19 cellular contexts compared by ENCODE assay signal in genomic region chr2:48560546-48561209, GRCh38. TPM values are rescaled to one million over a fixed set of nuclear protein-coding genes. Genes with fewer than 3 reads are reported as not detected.
DNase-seq lines count a peak whose midpoint lies in the region; ATAC-seq, FAIRE-seq and TF ChIP-seq lines count a peak whose summit lies in the region.
"Had no signal": no experiment of that assay in that cellular context is flagged by ENCODE, and none has a peak within 500 bp of the region (broad histone marks: within the 10 kb centered on the region; RNA-seq: fewer than 3 reads in every experiment).

No MANE protein-coding gene starts in this region.

- TF ChIP-seq CTCF in brain microvascular endothelial cell (IDR thresholded peaks at IDR 0.05; ENCODE audit: low read depth, low read length, missing control alignments) (no peak), left ventricle myocardium inferior (IDR thresholded peaks at IDR 0.05; ENCODE audit: borderline replicate concordance) (no peak)

- no peak for ATAC-seq in GM21515 (IDR thresholded peaks at IDR 0.05; ENCODE audit: unreplicated experiment)

- in situ Hi-C loops in brain microvascular endothelial cell (cut with HindIII; ENCODE audit: low pct_ligation_motif_present, low sequenced_read_pairs): no loop called here

- H3K4me3 ChIP-seq in brain microvascular endothelial cell (ENCODE audit: low read depth, low read length): no peak overlapping the region
- no peak overlapping the region for H3K4me3 ChIP-seq in left ventricle myocardium inferior
- H3K4me3 ChIP-seq: tibial nerve had no signal

- H3K9me3 ChIP-seq in left ventricle myocardium inferior (replicated peaks): no peaks in the 10 kb centered on the region
- H3K9me3 ChIP-seq: tibial nerve had no signal

- intact Hi-C loops in posterior cingulate gyrus (cut with DNase I): no loop called here
- intact Hi-C loops in left ventricle myocardium inferior (cut with micrococcal nuclease): no loop called here

- H3K27me3 ChIP-seq in brain microvascular endothelial cell (replicated peaks) (no peaks in the 10 kb centered on the region), left ventricle myocardium inferior (ENCODE audit: low read depth) (no peaks in the 10 kb centered on the region)
- H3K27me3 ChIP-seq: tibial nerve had no signal

- H3K4me1 ChIP-seq in left ventricle myocardium inferior: no peaks in the 10 kb centered on the region

- DNase-seq in GM19239 (ENCODE audit: insufficient read length, low spot score) (no peak), anterior cingulate cortex (lab: John Stamatoyannopoulos, UW) (peak in 41 of 58 donors; percentile 4 to 66 (median 32)), iPS-NIHi7 (ENCODE audit: extremely low spot score) (peak; percentile 38), posterior cingulate gyrus (peak in 7 of 10 donors; percentile 33 to 93 (median 53)), brain microvascular endothelial cell (no peak), left ventricle myocardium inferior (no peak), NCI-H146 (lab: John Stamatoyannopoulos, UW) (no peak)
- DNase-seq: activated naive CD4-positive, alpha-beta T cell treated with anti-CD3 and anti-CD28 coated beads for 36 hours; Calu3; GF-D8; NCI-H2029; NCI-H82; RPMI8226; stimulated activated CD4-positive, alpha-beta T cell treated with anti-CD3 and anti-CD28 coated beads, Interleukin-1b, Interleukin-23, amount 100 ng/mL, for 48 hours had no signal

- FAIRE-seq in GM19239 (lab: Jason Lieb, UNC): peak; percentile 56
- FAIRE-seq: bronchial epithelial cell, frontal cortex, islet of Langerhans had no signal

- H3K36me3 ChIP-seq in brain microvascular endothelial cell (replicated peaks) (no peaks in the 10 kb centered on the region), left ventricle myocardium inferior (peaks cover 4% of the 10 kb centered on the region)
- H3K36me3 ChIP-seq: tibial nerve had no signal

- H3K27ac ChIP-seq in brain microvascular endothelial cell: no peak overlapping the region
- H3K27ac ChIP-seq in left ventricle myocardium inferior (replicated peaks): no peak overlapping the region

RNA-seq across cellular contexts. Expression of gene STON1, which starts 30.7 kb away (rescaled TPM):
- total RNA-seq in left ventricle myocardium inferior: 6.9 TPM

RNA-seq across cellular contexts. Expression of gene GTF2A1L, which starts 57.0 kb away (rescaled TPM):
- total RNA-seq in left ventricle myocardium inferior: not detected
- total RNA-seq: activated naive CD4-positive, alpha-beta T cell treated with anti-CD3 and anti-CD28 coated beads for 36 hours; Calu3; frontal cortex had no signal

Comparison
In these comparisons a context has a peak if more than half of its experiments do, and no peak if none do; other contexts are left out.
1. DNase-seq: peak in anterior cingulate cortex (41 of 58), iPS-NIHi7 (single experiment) and posterior cingulate gyrus (7 of 10); none in GM19239 (single experiment), brain microvascular endothelial cell (single experiment), left ventricle myocardium inferior (single experiment) and NCI-H146 (single experiment).